9 cellular contexts compared by ENCODE assay signal in genomic region chr2:151357359-151357758, GRCh38. TPM values are rescaled to one million over a fixed set of nuclear protein-coding genes. Genes with fewer than 3 reads are reported as not detected.
DNase-seq lines count a peak whose midpoint lies in the region; ATAC-seq, FAIRE-seq and TF ChIP-seq lines count a peak whose summit lies in the region.
"Had no signal": no experiment of that assay in that cellular context is flagged by ENCODE, and none has a peak within 500 bp of the region (broad histone marks: within the 10 kb centered on the region; RNA-seq: fewer than 3 reads in every experiment).

TSS of gene TNFAIP6 (plus strand) at chr2:151357592. CDS start at chr2:151357667, 75 bp downstream.

- no peaks in the 10 kb centered on the region for H3K27me3 ChIP-seq in pancreas

- H3K27ac ChIP-seq in pancreas = no peak within 1 kb of the TSS

- H3K9me3 ChIP-seq in pancreas = no peaks in the 10 kb centered on the region

- peaks cover 0 to 3% (median 0%) of the 10 kb centered on the region in 7 donors for H3K9me3 Mint-ChIP-seq in CD14-positive monocyte
- H3K9me3 Mint-ChIP-seq: activated naive CD4-positive, alpha-beta T cell treated with anti-CD3 and anti-CD28 coated beads, Interleukin-2, amount 50 U/mL, for 24 hours had no signal

- ATAC-seq in pancreas (peak in 3 of 4 donors; percentile 34 to 52 (median 49)), HG02571 (IDR thresholded peaks at IDR 0.05; ENCODE audit: unreplicated experiment) (no peak)

- H3K36me3 ChIP-seq in pancreas = no peaks in the 10 kb centered on the region

- H3K4me3 ChIP-seq in fibroblast of the aortic adventitia (ENCODE audit: low read depth, low read length) (peak within 1 kb of the TSS; percentile 54), pancreas (no peak within 1 kb of the TSS)

- no peaks in the 10 kb centered on the region for H3K36me3 Mint-ChIP-seq in CD14-positive monocyte
- H3K36me3 Mint-ChIP-seq: activated naive CD4-positive, alpha-beta T cell treated with anti-CD3 and anti-CD28 coated beads, Interleukin-2, amount 50 U/mL, for 24 hours had no signal

- peak within 1 kb of the TSS in 1 of 2 donors; percentile 57 for H3K4me3 Mint-ChIP-seq in CD14-positive monocyte
- H3K4me3 Mint-ChIP-seq: activated naive CD4-positive, alpha-beta T cell treated with anti-CD3 and anti-CD28 coated beads, Interleukin-2, amount 50 U/mL, for 24 hours had no signal

- WGBS in pancreas, 2 donors = 44 to 55% methylated on average over 3 of the region's 3 CpGs

- DNase-seq in CD14-positive monocyte (ENCODE audit: low spot score) (peak; percentile 49), RPMI7951 (ENCODE audit: low read depth) (peak; percentile 89), fibroblast of the aortic adventitia (ENCODE audit: low read depth) (peak; percentile 98), pancreas (no peak), NCI-H2081 treated with DMSO at 0.1 percent for 48 hours (lab: John Stamatoyannopoulos, UW) (no peak), DMS53 treated with DMSO at 0.1 percent for 48 hours (lab: John Stamatoyannopoulos, UW; ENCODE audit: unreplicated experiment) (no peak), posterior vena cava (ENCODE audit: low spot score) (no peak)

- intact Hi-C loops in CD14-positive monocyte (cut with micrococcal nuclease) (loop anchor here (5.0 to 10.0 kb wide), 2 partner anchors 47 to 65 kb away; partner anchors contain the start of gene RIF1 (in 1 of the 2)), pancreas (cut with DNase I) (no loop called here), posterior vena cava (cut with DNase I) (no loop called here)

- peak within 1 kb of the TSS; percentile 82 to 94 (median 91) for H3K27ac Mint-ChIP-seq in CD14-positive monocyte
- H3K27ac Mint-ChIP-seq: activated naive CD4-positive, alpha-beta T cell treated with anti-CD3 and anti-CD28 coated beads, Interleukin-2, amount 50 U/mL, for 24 hours had no signal

- H3K4me1 ChIP-seq in pancreas = no peaks in the 10 kb centered on the region

- no peaks in the 10 kb centered on the region for H3K27me3 Mint-ChIP-seq in CD14-positive monocyte (ENCODE audit: low read depth in 3 of 3)

- TF ChIP-seq CTCF in CD14-positive monocyte (IDR thresholded peaks at IDR 0.05) (no peak), fibroblast of the aortic adventitia (IDR thresholded peaks at IDR 0.05; ENCODE audit: insufficient read depth, low read length) (no peak), pancreas (IDR thresholded peaks at IDR 0.05) (no peak)

- FAIRE-seq in pancreas (lab: Jason Lieb, UNC) = no peak

- H3K4me1 Mint-ChIP-seq in CD14-positive monocyte = peaks cover 17% of the 10 kb centered on the region
- H3K4me1 Mint-ChIP-seq: activated naive CD4-positive, alpha-beta T cell treated with anti-CD3 and anti-CD28 coated beads, Interleukin-2, amount 50 U/mL, for 24 hours had no signal

RNA-seq across cellular contexts. Expression of gene TNFAIP6, which starts in this region (rescaled TPM):
- 1 to 10 TPM; 3.5 to 8.2 TPM for polyA plus RNA-seq in CD14-positive monocyte
- 7.3 and 8.8 TPM in 2 replicates for total RNA-seq in RPMI7951 (2014; rRNA removed; shearing (Covaris generic))
- 47.3 and 51.9 TPM in 2 replicates for total RNA-seq in fibroblast of the aortic adventitia (ENCODE audit: low replicate concordance)
- under 1 TPM in 3 of 6 donors, not detected in 3; 0.08 to 0.55 (median 0.44) TPM for total RNA-seq in pancreas
- under 1 TPM in 1 of 2 donors, not detected in 1; 0.16 TPM for polyA plus RNA-seq in pancreas
- 1 to 10 TPM; 2.4 to 4.4 TPM for total RNA-seq in posterior vena cava

Comparison
In these comparisons a context has a peak if more than half of its experiments do, and no peak if none do; other contexts are left out.
1. Peak in ATAC-seq in pancreas; RNA of the gene not detected or under 1 TPM.
2. DNase-seq: peak in CD14-positive monocyte (single experiment), RPMI7951 (single experiment) and fibroblast of the aortic adventitia (single experiment); none in pancreas (0 of 6), NCI-H2081 treated with DMSO at 0.1 percent for 48 hours (single experiment), DMS53 treated with DMSO at 0.1 percent for 48 hours (single experiment) and posterior vena cava (single experiment).
3. intact Hi-C loops: an anchor here in CD14-positive monocyte (5.0 to 10.0 kb wide); none called in pancreas and posterior vena cava.